In the genomic region with DNA sequence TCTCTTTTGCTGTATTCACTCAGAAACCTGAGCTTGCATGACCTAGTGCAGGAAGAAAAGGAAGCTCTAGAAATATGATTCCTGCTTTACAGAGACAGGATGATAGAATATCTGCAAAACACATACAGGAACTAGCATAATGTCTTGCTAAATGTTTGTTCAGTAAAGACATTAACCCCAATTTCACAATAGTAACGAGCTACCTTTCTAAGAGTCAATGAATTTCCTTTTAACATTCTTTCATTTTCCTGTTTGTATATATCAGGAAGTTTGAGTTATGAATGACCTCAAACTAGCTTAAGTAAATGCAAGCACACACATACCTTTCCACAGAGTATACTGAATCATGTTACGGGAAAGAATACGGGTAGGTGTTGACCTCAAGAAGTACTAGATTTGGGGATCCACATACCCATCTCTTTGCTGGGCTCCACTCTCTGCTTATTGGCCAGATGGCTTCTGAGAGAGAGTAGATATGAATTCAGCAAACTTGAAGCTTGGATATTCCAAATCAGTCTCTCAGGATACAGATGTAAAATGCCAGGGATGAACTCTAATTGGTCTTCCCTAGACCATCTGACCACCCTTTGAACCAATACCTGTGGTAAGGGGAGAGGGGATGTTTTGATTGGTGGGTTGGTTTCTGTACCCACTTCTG, we compare ENCODE assay signal across 1 cellular context.
TF ChIP-seq lines count a peak whose summit lies in the region.

No MANE protein-coding gene starts in this region.

TF ChIP-seq in HepG2, 621 proteins besides CTCF, POLR2A, EP300 and RAD21 (continued from another document and continues in another):
- TF ChIP-seq ZKSCAN5 (CRISPR knock-in tag; IDR thresholded peaks at IDR 0.05) (no peak), NFATC3 (CRISPR knock-in tag; IDR thresholded peaks at IDR 0.05) (no peak), HNF4A (CRISPR knock-in tag; IDR thresholded peaks at IDR 0.05) (peak; percentile 74), ZNF790 (CRISPR knock-in tag; IDR thresholded peaks at IDR 0.05; ENCODE audit: borderline replicate concordance) (no peak), ZFX (CRISPR knock-in tag; IDR thresholded peaks at IDR 0.05; ENCODE audit: low read depth) (no peak), AGO1 (IDR thresholded peaks at IDR 0.05; ENCODE audit: low read depth, low read length, poor library complexity, severe bottlenecking) (no peak), ZKSCAN8 (CRISPR knock-in tag; IDR thresholded peaks at IDR 0.05; ENCODE audit: borderline replicate concordance) (peak; percentile 86; the same call in 1 of the 2 replicates), SSRP1 (CRISPR knock-in tag; IDR thresholded peaks at IDR 0.05) (peak; percentile 73; the same call in 1 of the 2 replicates), TOE1 (CRISPR knock-in tag; IDR thresholded peaks at IDR 0.05) (0 out of 2 replicates have a peak, but pooled peaks have one; percentile 15), ZNF34 (CRISPR knock-in tag; IDR thresholded peaks at IDR 0.05; ENCODE audit: borderline replicate concordance) (no peak), SP5 (CRISPR knock-in tag; IDR thresholded peaks at IDR 0.05; ENCODE audit: borderline replicate concordance, low read depth) (peak; percentile 31; the same call in 1 of the 2 replicates), ZMYM2 (CRISPR knock-in tag; IDR thresholded peaks at IDR 0.05) (0 out of 2 replicates have a peak, but pooled peaks have one; percentile 55), ASH2L (IDR thresholded peaks at IDR 0.05; ENCODE audit: insufficient read length, low read depth, low read length) (peak; percentile 69), NBN (conservative IDR thresholded peaks at IDR 0.05) (no peak), CREM (IDR thresholded peaks at IDR 0.05) (peak; percentile 91), CREM (CRISPR knock-in tag; IDR thresholded peaks at IDR 0.05) (no peak), HOXA9 (CRISPR knock-in tag; IDR thresholded peaks at IDR 0.05; ENCODE audit: borderline replicate concordance) (no peak), REXO4 (CRISPR knock-in tag; IDR thresholded peaks at IDR 0.05; ENCODE audit: borderline replicate concordance) (no peak), EZH2 (conservative IDR thresholded peaks at IDR 0.05; ENCODE audit: low read depth, low read length) (no peak), ZNF75D (CRISPR knock-in tag; IDR thresholded peaks at IDR 0.05; ENCODE audit: borderline replicate concordance) (no peak), ZSCAN31 (CRISPR knock-in tag; IDR thresholded peaks at IDR 0.05; ENCODE audit: low read depth) (no peak), YY1 (IDR thresholded peaks at IDR 0.05; ENCODE audit: insufficient read depth, insufficient replicate concordance, low read depth, low read length) (no peak), AGO2 (optimal IDR thresholded peaks at IDR 0.05; ENCODE audit: low read depth, low read length) (no peak), XRCC5 (optimal IDR thresholded peaks at IDR 0.05; ENCODE audit: low read length) (no peak), KLF11 (CRISPR knock-in tag; IDR thresholded peaks at IDR 0.05) (no peak; the same call in none of the 2 replicates)
- TF ChIP-seq, protein P1, sequence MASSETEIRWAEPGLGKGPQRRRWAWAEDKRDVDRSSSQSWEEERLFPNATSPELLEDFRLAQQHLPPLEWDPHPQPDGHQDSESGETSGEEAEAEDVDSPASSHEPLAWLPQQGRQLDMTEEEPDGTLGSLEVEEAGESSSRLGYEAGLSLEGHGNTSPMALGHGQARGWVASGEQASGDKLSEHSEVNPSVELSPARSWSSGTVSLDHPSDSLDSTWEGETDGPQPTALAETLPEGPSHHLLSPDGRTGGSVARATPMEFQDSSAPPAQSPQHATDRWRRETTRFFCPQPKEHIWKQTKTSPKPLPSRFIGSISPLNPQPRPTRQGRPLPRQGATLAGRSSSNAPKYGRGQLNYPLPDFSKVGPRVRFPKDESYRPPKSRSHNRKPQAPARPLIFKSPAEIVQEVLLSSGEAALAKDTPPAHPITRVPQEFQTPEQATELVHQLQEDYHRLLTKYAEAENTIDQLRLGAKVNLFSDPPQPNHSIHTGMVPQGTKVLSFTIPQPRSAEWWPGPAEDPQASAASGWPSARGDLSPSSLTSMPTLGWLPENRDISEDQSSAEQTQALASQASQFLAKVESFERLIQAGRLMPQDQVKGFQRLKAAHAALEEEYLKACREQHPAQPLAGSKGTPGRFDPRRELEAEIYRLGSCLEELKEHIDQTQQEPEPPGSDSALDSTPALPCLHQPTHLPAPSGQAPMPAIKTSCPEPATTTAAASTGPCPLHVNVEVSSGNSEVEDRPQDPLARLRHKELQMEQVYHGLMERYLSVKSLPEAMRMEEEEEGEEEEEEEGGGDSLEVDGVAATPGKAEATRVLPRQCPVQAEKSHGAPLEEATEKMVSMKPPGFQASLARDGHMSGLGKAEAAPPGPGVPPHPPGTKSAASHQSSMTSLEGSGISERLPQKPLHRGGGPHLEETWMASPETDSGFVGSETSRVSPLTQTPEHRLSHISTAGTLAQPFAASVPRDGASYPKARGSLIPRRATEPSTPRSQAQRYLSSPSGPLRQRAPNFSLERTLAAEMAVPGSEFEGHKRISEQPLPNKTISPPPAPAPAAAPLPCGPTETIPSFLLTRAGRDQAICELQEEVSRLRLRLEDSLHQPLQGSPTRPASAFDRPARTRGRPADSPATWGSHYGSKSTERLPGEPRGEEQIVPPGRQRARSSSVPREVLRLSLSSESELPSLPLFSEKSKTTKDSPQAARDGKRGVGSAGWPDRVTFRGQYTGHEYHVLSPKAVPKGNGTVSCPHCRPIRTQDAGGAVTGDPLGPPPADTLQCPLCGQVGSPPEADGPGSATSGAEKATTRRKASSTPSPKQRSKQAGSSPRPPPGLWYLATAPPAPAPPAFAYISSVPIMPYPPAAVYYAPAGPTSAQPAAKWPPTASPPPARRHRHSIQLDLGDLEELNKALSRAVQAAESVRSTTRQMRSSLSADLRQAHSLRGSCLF (CRISPR knock-in tag; IDR thresholded peaks at IDR 0.05; ENCODE audit: borderline replicate concordance) = no peak
- TF ChIP-seq, protein P2, sequence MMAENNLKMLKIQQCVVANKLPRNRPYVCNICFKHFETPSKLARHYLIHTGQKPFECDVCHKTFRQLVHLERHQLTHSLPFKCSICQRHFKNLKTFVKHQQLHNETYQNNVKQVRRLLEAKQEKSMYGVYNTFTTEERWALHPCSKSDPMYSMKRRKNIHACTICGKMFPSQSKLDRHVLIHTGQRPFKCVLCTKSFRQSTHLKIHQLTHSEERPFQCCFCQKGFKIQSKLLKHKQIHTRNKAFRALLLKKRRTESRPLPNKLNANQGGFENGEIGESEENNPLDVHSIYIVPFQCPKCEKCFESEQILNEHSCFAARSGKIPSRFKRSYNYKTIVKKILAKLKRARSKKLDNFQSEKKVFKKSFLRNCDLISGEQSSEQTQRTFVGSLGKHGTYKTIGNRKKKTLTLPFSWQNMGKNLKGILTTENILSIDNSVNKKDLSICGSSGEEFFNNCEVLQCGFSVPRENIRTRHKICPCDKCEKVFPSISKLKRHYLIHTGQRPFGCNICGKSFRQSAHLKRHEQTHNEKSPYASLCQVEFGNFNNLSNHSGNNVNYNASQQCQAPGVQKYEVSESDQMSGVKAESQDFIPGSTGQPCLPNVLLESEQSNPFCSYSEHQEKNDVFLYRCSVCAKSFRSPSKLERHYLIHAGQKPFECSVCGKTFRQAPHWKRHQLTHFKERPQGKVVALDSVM (CRISPR knock-in tag; IDR thresholded peaks at IDR 0.05) = no peak
- TF ChIP-seq, protein P3, sequence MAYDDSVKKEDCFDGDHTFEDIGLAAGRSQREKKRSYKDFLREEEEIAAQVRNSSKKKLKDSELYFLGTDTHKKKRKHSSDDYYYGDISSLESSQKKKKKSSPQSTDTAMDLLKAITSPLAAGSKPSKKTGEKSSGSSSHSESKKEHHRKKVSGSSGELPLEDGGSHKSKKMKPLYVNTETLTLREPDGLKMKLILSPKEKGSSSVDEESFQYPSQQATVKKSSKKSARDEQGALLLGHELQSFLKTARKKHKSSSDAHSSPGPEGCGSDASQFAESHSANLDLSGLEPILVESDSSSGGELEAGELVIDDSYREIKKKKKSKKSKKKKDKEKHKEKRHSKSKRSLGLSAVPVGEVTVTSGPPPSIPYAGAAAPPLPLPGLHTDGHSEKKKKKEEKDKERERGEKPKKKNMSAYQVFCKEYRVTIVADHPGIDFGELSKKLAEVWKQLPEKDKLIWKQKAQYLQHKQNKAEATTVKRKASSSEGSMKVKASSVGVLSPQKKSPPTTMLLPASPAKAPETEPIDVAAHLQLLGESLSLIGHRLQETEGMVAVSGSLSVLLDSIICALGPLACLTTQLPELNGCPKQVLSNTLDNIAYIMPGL (CRISPR knock-in tag; IDR thresholded peaks at IDR 0.05; ENCODE audit: borderline replicate concordance in 1 of 2, low read depth in 1 of 2) = peak in 1 of 2 experiments; percentile 44; a peak in 1 of 4 replicates
- TF ChIP-seq, protein P4, sequence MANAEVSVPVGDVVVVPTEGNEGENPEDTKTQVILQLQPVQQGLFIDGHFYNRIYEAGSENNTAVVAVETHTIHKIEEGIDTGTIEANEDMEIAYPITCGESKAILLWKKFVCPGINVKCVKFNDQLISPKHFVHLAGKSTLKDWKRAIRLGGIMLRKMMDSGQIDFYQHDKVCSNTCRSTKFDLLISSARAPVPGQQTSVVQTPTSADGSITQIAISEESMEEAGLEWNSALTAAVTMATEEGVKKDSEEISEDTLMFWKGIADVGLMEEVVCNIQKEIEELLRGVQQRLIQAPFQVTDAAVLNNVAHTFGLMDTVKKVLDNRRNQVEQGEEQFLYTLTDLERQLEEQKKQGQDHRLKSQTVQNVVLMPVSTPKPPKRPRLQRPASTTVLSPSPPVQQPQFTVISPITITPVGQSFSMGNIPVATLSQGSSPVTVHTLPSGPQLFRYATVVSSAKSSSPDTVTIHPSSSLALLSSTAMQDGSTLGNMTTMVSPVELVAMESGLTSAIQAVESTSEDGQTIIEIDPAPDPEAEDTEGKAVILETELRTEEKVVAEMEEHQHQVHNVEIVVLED (CRISPR knock-in tag; IDR thresholded peaks at IDR 0.05; ENCODE audit: borderline replicate concordance) = no peak
- TF ChIP-seq, protein P5, sequence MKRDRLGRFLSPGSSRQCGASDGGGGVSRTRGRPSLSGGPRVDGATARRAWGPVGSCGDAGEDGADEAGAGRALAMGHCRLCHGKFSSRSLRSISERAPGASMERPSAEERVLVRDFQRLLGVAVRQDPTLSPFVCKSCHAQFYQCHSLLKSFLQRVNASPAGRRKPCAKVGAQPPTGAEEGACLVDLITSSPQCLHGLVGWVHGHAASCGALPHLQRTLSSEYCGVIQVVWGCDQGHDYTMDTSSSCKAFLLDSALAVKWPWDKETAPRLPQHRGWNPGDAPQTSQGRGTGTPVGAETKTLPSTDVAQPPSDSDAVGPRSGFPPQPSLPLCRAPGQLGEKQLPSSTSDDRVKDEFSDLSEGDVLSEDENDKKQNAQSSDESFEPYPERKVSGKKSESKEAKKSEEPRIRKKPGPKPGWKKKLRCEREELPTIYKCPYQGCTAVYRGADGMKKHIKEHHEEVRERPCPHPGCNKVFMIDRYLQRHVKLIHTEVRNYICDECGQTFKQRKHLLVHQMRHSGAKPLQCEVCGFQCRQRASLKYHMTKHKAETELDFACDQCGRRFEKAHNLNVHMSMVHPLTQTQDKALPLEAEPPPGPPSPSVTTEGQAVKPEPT (CRISPR knock-in tag; IDR thresholded peaks at IDR 0.05; ENCODE audit: low read depth) = no peak
- TF ChIP-seq, protein P6, sequence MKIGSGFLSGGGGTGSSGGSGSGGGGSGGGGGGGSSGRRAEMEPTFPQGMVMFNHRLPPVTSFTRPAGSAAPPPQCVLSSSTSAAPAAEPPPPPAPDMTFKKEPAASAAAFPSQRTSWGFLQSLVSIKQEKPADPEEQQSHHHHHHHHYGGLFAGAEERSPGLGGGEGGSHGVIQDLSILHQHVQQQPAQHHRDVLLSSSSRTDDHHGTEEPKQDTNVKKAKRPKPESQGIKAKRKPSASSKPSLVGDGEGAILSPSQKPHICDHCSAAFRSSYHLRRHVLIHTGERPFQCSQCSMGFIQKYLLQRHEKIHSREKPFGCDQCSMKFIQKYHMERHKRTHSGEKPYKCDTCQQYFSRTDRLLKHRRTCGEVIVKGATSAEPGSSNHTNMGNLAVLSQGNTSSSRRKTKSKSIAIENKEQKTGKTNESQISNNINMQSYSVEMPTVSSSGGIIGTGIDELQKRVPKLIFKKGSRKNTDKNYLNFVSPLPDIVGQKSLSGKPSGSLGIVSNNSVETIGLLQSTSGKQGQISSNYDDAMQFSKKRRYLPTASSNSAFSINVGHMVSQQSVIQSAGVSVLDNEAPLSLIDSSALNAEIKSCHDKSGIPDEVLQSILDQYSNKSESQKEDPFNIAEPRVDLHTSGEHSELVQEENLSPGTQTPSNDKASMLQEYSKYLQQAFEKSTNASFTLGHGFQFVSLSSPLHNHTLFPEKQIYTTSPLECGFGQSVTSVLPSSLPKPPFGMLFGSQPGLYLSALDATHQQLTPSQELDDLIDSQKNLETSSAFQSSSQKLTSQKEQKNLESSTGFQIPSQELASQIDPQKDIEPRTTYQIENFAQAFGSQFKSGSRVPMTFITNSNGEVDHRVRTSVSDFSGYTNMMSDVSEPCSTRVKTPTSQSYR (CRISPR knock-in tag; IDR thresholded peaks at IDR 0.05; ENCODE audit: borderline replicate concordance) = no peak; the same call in 1 of the 2 replicates
- TF ChIP-seq, protein P7, sequence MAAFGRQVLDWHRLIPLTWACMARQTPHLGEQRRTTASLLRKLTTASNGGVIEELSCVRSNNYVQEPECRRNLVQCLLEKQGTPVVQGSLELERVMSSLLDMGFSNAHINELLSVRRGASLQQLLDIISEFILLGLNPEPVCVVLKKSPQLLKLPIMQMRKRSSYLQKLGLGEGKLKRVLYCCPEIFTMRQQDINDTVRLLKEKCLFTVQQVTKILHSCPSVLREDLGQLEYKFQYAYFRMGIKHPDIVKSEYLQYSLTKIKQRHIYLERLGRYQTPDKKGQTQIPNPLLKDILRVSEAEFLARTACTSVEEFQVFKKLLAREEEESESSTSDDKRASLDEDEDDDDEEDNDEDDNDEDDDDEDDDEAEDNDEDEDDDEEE (CRISPR knock-in tag; IDR thresholded peaks at IDR 0.05) = no peak
